1 cellular context compared by ENCODE assay signal in the genomic region with DNA sequence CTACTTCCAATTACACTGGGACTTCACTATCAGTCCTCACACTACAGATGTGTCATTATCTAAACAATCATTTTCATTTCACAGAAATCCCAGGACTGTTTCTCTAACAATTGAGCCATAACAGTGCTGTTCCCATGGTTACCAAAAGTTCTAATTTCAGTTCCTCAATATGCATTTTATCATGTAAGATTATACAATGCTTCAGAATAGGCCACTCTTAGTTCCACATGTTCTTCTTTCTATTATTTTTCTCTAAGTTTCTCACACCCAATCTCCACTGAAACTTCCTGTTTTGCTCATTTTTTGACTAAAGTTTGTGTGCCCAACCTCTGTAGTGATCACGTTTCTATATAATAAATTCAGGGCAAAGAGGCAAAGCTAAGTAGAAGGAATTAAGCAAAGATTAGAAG.
TF ChIP-seq lines count a peak whose summit lies in the region.

No MANE protein-coding gene starts in this region.

TF ChIP-seq in K562, 482 proteins besides CTCF, POLR2A, EP300 and RAD21 (continued from another document):
- TF ChIP-seq MTA1 (IDR thresholded peaks at IDR 0.05; ENCODE audit: borderline replicate concordance) (no peak), HNRNPUL1 (IDR thresholded peaks at IDR 0.05; ENCODE audit: low read length) (no peak), ETS2 (tag; IDR thresholded peaks at IDR 0.05; ENCODE audit: borderline replicate concordance, poor library complexity, severe bottlenecking) (no peak), ARID2 (IDR thresholded peaks at IDR 0.05) (no peak), NFE2 (IDR thresholded peaks at IDR 0.05; ENCODE audit: low read depth) (no peak), MXD1 (CRISPR knock-in tag; IDR thresholded peaks at IDR 0.05; ENCODE audit: borderline replicate concordance, poor library complexity, severe bottlenecking) (no peak), BRD4 (IDR thresholded peaks at IDR 0.05) (peak; percentile 48; the same call in 1 of the 2 replicates), GATAD2A (IDR thresholded peaks at IDR 0.05) (no peak), GTF2E2 (tag; IDR thresholded peaks at IDR 0.05) (peak; percentile 89; the same call in 1 of the 2 replicates), BCL6 (CRISPR knock-in tag; IDR thresholded peaks at IDR 0.05) (no peak), E4F1 (CRISPR knock-in tag; IDR thresholded peaks at IDR 0.05; ENCODE audit: borderline replicate concordance) (0 out of 2 replicates have a peak, but pooled peaks have one; percentile 14), FOXJ3 (CRISPR knock-in tag; IDR thresholded peaks at IDR 0.05) (no peak), TCF7L2 (IDR thresholded peaks at IDR 0.05; ENCODE audit: low read depth, low read length) (no peak), U2AF1 (optimal IDR thresholded peaks at IDR 0.05; ENCODE audit: low read depth, low read length) (no peak), PHB (CRISPR knock-in tag; IDR thresholded peaks at IDR 0.05) (no peak), GATA2 (CRISPR knock-in tag; IDR thresholded peaks at IDR 0.05) (no peak), ESRRA (IDR thresholded peaks at IDR 0.05; ENCODE audit: borderline replicate concordance, low read depth) (no peak), PTTG1 (tag; IDR thresholded peaks at IDR 0.05; ENCODE audit: low read depth) (no peak), NFYB (IDR thresholded peaks at IDR 0.05; ENCODE audit: extremely low read depth, insufficient read length) (no peak), STAT5B (CRISPR knock-in tag; IDR thresholded peaks at IDR 0.05) (no peak), HINFP (tag; conservative IDR thresholded peaks at IDR 0.05; ENCODE audit: low read depth) (no peak), RFX1 (IDR thresholded peaks at IDR 0.05) (peak; percentile 74)
- TF ChIP-seq, protein P1, sequence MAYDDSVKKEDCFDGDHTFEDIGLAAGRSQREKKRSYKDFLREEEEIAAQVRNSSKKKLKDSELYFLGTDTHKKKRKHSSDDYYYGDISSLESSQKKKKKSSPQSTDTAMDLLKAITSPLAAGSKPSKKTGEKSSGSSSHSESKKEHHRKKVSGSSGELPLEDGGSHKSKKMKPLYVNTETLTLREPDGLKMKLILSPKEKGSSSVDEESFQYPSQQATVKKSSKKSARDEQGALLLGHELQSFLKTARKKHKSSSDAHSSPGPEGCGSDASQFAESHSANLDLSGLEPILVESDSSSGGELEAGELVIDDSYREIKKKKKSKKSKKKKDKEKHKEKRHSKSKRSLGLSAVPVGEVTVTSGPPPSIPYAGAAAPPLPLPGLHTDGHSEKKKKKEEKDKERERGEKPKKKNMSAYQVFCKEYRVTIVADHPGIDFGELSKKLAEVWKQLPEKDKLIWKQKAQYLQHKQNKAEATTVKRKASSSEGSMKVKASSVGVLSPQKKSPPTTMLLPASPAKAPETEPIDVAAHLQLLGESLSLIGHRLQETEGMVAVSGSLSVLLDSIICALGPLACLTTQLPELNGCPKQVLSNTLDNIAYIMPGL (CRISPR knock-in tag; IDR thresholded peaks at IDR 0.05), result no peak
- TF ChIP-seq, protein P2, sequence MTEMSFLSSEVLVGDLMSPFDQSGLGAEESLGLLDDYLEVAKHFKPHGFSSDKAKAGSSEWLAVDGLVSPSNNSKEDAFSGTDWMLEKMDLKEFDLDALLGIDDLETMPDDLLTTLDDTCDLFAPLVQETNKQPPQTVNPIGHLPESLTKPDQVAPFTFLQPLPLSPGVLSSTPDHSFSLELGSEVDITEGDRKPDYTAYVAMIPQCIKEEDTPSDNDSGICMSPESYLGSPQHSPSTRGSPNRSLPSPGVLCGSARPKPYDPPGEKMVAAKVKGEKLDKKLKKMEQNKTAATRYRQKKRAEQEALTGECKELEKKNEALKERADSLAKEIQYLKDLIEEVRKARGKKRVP (CRISPR knock-in tag; IDR thresholded peaks at IDR 0.05), result no peak
